ENCODE assay signal across 27 cellular contexts in genomic region chr2:49480520-49480919, GRCh38.
"Had no signal": no experiment of that assay in that cellular context is flagged by ENCODE, and none has a peak within 500 bp of the region (broad histone marks: within the 10 kb centered on the region; RNA-seq: fewer than 3 reads in every experiment).

No MANE protein-coding gene starts in this region.

- H3K9me3 ChIP-seq: suprapubic skin, testis, thoracic aorta, thyroid gland, tibial artery, transverse colon, upper lobe of right lung, uterus, vagina had no signal

- ATAC-seq: stimulated activated effector memory CD8-positive, alpha-beta T cell treated with anti-CD3 and anti-CD28 coated beads, Interleukin-12 subunit alpha, Interleukin-12 subunit beta, amount 100 ng/mL, for 72 hours; stimulated activated memory B cell treated with anti-CD40 and anti-IgM and Interleukin-4, amounts not matched to agents 10 μg/mL and 1 μg/mL and 100 μg/mL, for 72 hours; stimulated activated naive B cell treated with anti-CD40 and anti-IgM and Interleukin-4, amounts not matched to agents 10 μg/mL and 1 μg/mL and 100 μg/mL, for 72 hours; stimulated activated naive CD8-positive, alpha-beta T cell treated with anti-CD3 and anti-CD28 coated beads, Interleukin-15, amount 100 ng/mL, for 72 hours; stimulated activated naive CD8-positive, alpha-beta T cell treated with anti-CD3 and anti-CD28 coated beads, Interleukin-15, Interleukin-2, amounts not matched to agents 100 U/mL and 50 U/mL, for 24 hours; upper lobe of right lung had no signal

- DNase-seq: stimulated activated CD4-positive, alpha-beta T cell treated with anti-CD3 and anti-CD28 coated beads, Interleukin-2, amount 100 ng/mL, for 48 hours; stimulated activated CD4-positive, alpha-beta T cell treated with anti-CD3 and anti-CD28 coated beads, Interleukin-4, amount 100 ng/mL, for 1 hour; stimulated activated CD4-positive, alpha-beta T cell treated with anti-CD3 and anti-CD28 coated beads, Interleukin-4, amount 100 ng/mL, for 24 hours; stimulated activated CD4-positive, alpha-beta T cell treated with anti-CD3 and anti-CD28 coated beads, Interleukin-4, amount 100 ng/mL, for 4 hours; stimulated activated CD8-positive, alpha-beta memory T cell treated with anti-CD3 and anti-CD28 coated beads, Interleukin-4, amount 100 ng/mL, for 48 hours; stimulated activated naive B cell treated with anti-CD40 and anti-IgM and Interleukin-4, amounts not matched to agents 10 μg/mL and 1 μg/mL and 100 μg/mL, for 72 hours; stimulated activated naive CD4-positive, alpha-beta T cell; stimulated activated naive CD4-positive, alpha-beta T cell treated with Interleukin-2 at 50 U/mL for 16 hours; stimulated activated naive CD8-positive, alpha-beta T cell treated with anti-CD3 and anti-CD28 coated beads, Interleukin-15, amount 100 ng/mL, for 72 hours; stimulated activated naive CD8-positive, alpha-beta T cell treated with anti-CD3 and anti-CD28 coated beads, Interleukin-15, Interleukin-2, amounts not matched to agents 100 U/mL and 50 U/mL, for 24 hours; stomach; substantia nigra; testis; thyroid gland; tibial artery; transverse colon; trophoblast cell; upper lobe of right lung; uterus had no signal

- FAIRE-seq: urothelium cell line had no signal

- H3K4me1 ChIP-seq: stomach, suprapubic skin, testis, thyroid gland, tibial artery, tibial nerve, transverse colon, upper lobe of left lung, upper lobe of right lung, uterus, vagina had no signal

- H3K27ac ChIP-seq: stomach, suprapubic skin, testis, thoracic aorta, thyroid gland, tibial artery, tibial nerve, transverse colon, upper lobe of left lung, upper lobe of right lung, uterus, vagina had no signal

- H3K36me3 ChIP-seq: stomach, suprapubic skin, thoracic aorta, thyroid gland, tibial artery, tibial nerve, transverse colon, upper lobe of left lung, upper lobe of right lung, uterus, vagina had no signal

- H3K27me3 ChIP-seq: stomach, suprapubic skin, testis, thyroid gland, tibial artery, tibial nerve, transverse colon, upper lobe of left lung, upper lobe of right lung, uterus, vagina had no signal

- H3K4me3 ChIP-seq: stomach, suprapubic skin, testis, thoracic aorta, thyroid gland, tibial artery, tibial nerve, transverse colon, upper lobe of left lung, upper lobe of right lung, uterus, vagina had no signal
